18 cellular contexts compared by ENCODE assay signal in genomic region chr6:96816182-96816888, GRCh38. TPM values are rescaled to one million over a fixed set of nuclear protein-coding genes. Genes with fewer than 3 reads are reported as not detected.
A peak's percentile ranks its signal among the peaks of the same experiment; 100 is the strongest.
DNase-seq lines count a peak whose midpoint lies in the region; ATAC-seq, FAIRE-seq and TF ChIP-seq lines count a peak whose summit lies in the region.
"Had no signal": no experiment of that assay in that cellular context is flagged by ENCODE, and none has a peak within 500 bp of the region (broad histone marks: within the 10 kb centered on the region; RNA-seq: fewer than 3 reads in every experiment).

No MANE protein-coding gene starts in this region.

- 59% methylated on average over 7 of the region's 7 CpGs; no CpG with 5 or more reads in 1 of the 2 experiments for WGBS in H1 (ENCODE audit: extremely low coverage in 1 of 2, insufficient coverage in 1 of 2, insufficient read length in 1 of 2, insufficient replicate concordance in 2 of 2, low coverage in 1 of 2, low lambda C conversion rate in 2 of 2, missing lambda C conversion rate in 1 of 2), 2 experiments

- H4K91ac ChIP-seq in H1 (replicated peaks; ENCODE audit: insufficient read length, low read length) = no peak overlapping the region

- no peaks in the 10 kb centered on the region; a peak in 1 of 4 replicates for H3K9me3 ChIP-seq in H1 (ENCODE audit: insufficient read depth in 2 of 2, low read depth in 1 of 2, low read length in 1 of 2)
- H3K9me3 ChIP-seq: vagina had no signal

- DNase-seq in RPMI8226 = peak; percentile 83
- DNase-seq in H1 (ENCODE audit: low read depth in 1 of 2, low spot score in 2 of 2) = no peak
- DNase-seq in mesothelial cell of epicardium (ENCODE audit: low spot score in 2 of 2, unreplicated experiment in 2 of 2) = no peak
- no peak for DNase-seq in activated CD4-positive, alpha-beta T cell treated with anti-CD3 and anti-CD28 coated beads for 1 hour
- DNase-seq in NCI-H1436 (lab: John Stamatoyannopoulos, UW) = no peak
- DNase-seq in SIG-M5 treated with dmso at 0.1 percent for 504 hours (lab: John Stamatoyannopoulos, UW; ENCODE audit: unreplicated experiment) = no peak
- DNase-seq: activated CD4-positive, CD25-positive, alpha-beta regulatory T cell; activated naive CD8-positive, alpha-beta T cell treated with anti-CD3 and anti-CD28 coated beads, Interleukin-2, amount 10 ng/mL, durations not matched to agents 7 days and 5 days; dermis blood vessel endothelial cell; foreskin keratinocyte; NCI-H345; stimulated activated CD4-positive, alpha-beta T cell treated with anti-CD3 and anti-CD28 coated beads, Interleukin-2, amount 100 ng/mL, for 48 hours had no signal

- H2BK15ac ChIP-seq in H1 (ENCODE audit: low read length) = no peak overlapping the region

- H3K4me1 Mint-ChIP-seq in mesothelial cell of epicardium = peaks cover 41% of the 10 kb centered on the region
- H3K4me1 Mint-ChIP-seq: activated naive CD8-positive, alpha-beta T cell treated with anti-CD3 and anti-CD28 coated beads, Interleukin-2, amount 10 ng/mL, durations not matched to agents 7 days and 5 days; stimulated activated effector memory CD8-positive, alpha-beta T cell treated with anti-CD3 and anti-CD28 coated beads, Interleukin-12 subunit alpha, Interleukin-12 subunit beta, amount 100 ng/mL, for 72 hours had no signal

- H2BK120ac ChIP-seq in H1 (replicated peaks; ENCODE audit: low read depth, low read length) = no peak overlapping the region

- no peak for TF ChIP-seq POLR2A in H1 (IDR thresholded peaks at IDR 0.05; ENCODE audit: control extremely low read depth in 1 of 2, low read depth in 2 of 2, low read length in 2 of 2)

- peak overlapping the region; percentile 9 to 64 for H3K4me2 ChIP-seq in H1 (ENCODE audit: insufficient read depth in 1 of 2, low read depth in 2 of 2, low read length in 2 of 2)

- peak overlapping the region; percentile 5; the same call in 1 of the 2 replicates for H2BK5ac ChIP-seq in H1 (ENCODE audit: low read depth, low read length)

- peaks cover 0 to 3% of the 10 kb centered on the region in 2 experiments for H4K20me1 ChIP-seq in H1 (replicated peaks in 1 of 2; ENCODE audit: control insufficient read depth in 1 of 2, insufficient read depth in 2 of 2, low read length in 2 of 2)

- no peak for TF ChIP-seq EP300 in H1 (IDR thresholded peaks at IDR 0.05; ENCODE audit: borderline replicate concordance in 1 of 2, low read depth in 2 of 2, low read length in 2 of 2)

- no peaks in the 10 kb centered on the region for H3K27me3 ChIP-seq in H1 (replicated peaks in 1 of 4; ENCODE audit: control insufficient read depth in 3 of 4, extremely low read depth in 1 of 4, insufficient read depth in 3 of 4, low read length in 3 of 4)
- H3K27me3 ChIP-seq: foreskin keratinocyte, vagina had no signal

- no peak for ATAC-seq in HG03565 (IDR thresholded peaks at IDR 0.05; ENCODE audit: unreplicated experiment)
- ATAC-seq: foreskin keratinocyte; GM12878; stimulated activated effector memory CD8-positive, alpha-beta T cell treated with anti-CD3 and anti-CD28 coated beads, Interleukin-12 subunit alpha, Interleukin-12 subunit beta, amount 100 ng/mL, for 72 hours had no signal

- H2AFZ ChIP-seq in H1 (ENCODE audit: low read length) = no peak overlapping the region

- H3K79me2 ChIP-seq in H1 (ENCODE audit: control insufficient read depth in 1 of 2, insufficient read depth in 2 of 2, low read length in 2 of 2) = peaks cover 0 to 87% of the 10 kb centered on the region in 2 experiments; a peak in 3 of 4 replicates

- H3K4me3 Mint-ChIP-seq in mesothelial cell of epicardium = peak overlapping the region; percentile 68
- H3K4me3 Mint-ChIP-seq: activated naive CD8-positive, alpha-beta T cell treated with anti-CD3 and anti-CD28 coated beads, Interleukin-2, amount 10 ng/mL, durations not matched to agents 7 days and 5 days; IgD-negative memory B cell; stimulated activated effector memory CD8-positive, alpha-beta T cell treated with anti-CD3 and anti-CD28 coated beads, Interleukin-12 subunit alpha, Interleukin-12 subunit beta, amount 100 ng/mL, for 72 hours had no signal

- no peak overlapping the region for H2AK5ac ChIP-seq in H1 (ENCODE audit: low read depth, low read length)

- H4K8ac ChIP-seq in H1 (ENCODE audit: extremely low read depth, insufficient read depth, low read length) = no peak overlapping the region

- FAIRE-seq in H1 (lab: Jason Lieb, UNC) = peak; percentile 36
- FAIRE-seq: GM12878, islet of Langerhans had no signal

- H3K9ac ChIP-seq in H1 (replicated peaks in 1 of 4; ENCODE audit: extremely low read depth in 1 of 4, low read depth in 3 of 4, low read length in 3 of 4) = no peak overlapping the region

- H3K36me3 Mint-ChIP-seq in mesothelial cell of epicardium = peaks cover 9% of the 10 kb centered on the region
- H3K36me3 Mint-ChIP-seq: activated naive CD8-positive, alpha-beta T cell treated with anti-CD3 and anti-CD28 coated beads, Interleukin-2, amount 10 ng/mL, durations not matched to agents 7 days and 5 days; IgD-negative memory B cell; stimulated activated effector memory CD8-positive, alpha-beta T cell treated with anti-CD3 and anti-CD28 coated beads, Interleukin-12 subunit alpha, Interleukin-12 subunit beta, amount 100 ng/mL, for 72 hours had no signal

- H3K79me1 ChIP-seq in H1 (ENCODE audit: low read depth, low read length) = no peaks in the 10 kb centered on the region

- H2BK20ac ChIP-seq in H1 (ENCODE audit: low read length) = no peak overlapping the region

- no peaks in the 10 kb centered on the region for H3K23me2 ChIP-seq in H1 (ENCODE audit: low read depth, low read length)

- H3K18ac ChIP-seq in H1 (ENCODE audit: extremely low read depth, low read length) = 0 out of 2 replicates have a peak overlapping the region, but pooled peaks have one; percentile 40

- H3K23ac ChIP-seq in H1 (ENCODE audit: insufficient read length) = no peak overlapping the region

- CTCF ChIA-PET in H1 (lab: Charles Lee; ENCODE audit: partially characterized antibody) = interaction anchor here (1.1 to 1.5 kb wide), 2 partner anchors 82 to 189 kb away, joined by 3 to 5 read pairs; partner anchors contain the start of gene NDUFAF4

- H3K9me3 Mint-ChIP-seq in mesothelial cell of epicardium = peaks cover 7% of the 10 kb centered on the region
- H3K9me3 Mint-ChIP-seq: activated naive CD8-positive, alpha-beta T cell treated with anti-CD3 and anti-CD28 coated beads, Interleukin-2, amount 10 ng/mL, durations not matched to agents 7 days and 5 days; stimulated activated effector memory CD8-positive, alpha-beta T cell treated with anti-CD3 and anti-CD28 coated beads, Interleukin-12 subunit alpha, Interleukin-12 subunit beta, amount 100 ng/mL, for 72 hours had no signal

- peak overlapping the region; percentile 75; the same call in 1 of the 2 replicates for H2BK12ac ChIP-seq in H1 (ENCODE audit: low read depth, low read length)

- no peak overlapping the region for H3K14ac ChIP-seq in H1 (ENCODE audit: insufficient read length)

- H3K56ac ChIP-seq in H1 (replicated peaks; ENCODE audit: insufficient read length, low read depth, low read length) = no peak overlapping the region

- no peak for TF ChIP-seq CTCF in H1 (IDR thresholded peaks at IDR 0.05; ENCODE audit: control extremely low read depth in 1 of 3, insufficient read depth in 1 of 3, low read depth in 1 of 3, low read length in 3 of 3)
- no peak for TF ChIP-seq CTCF in mesothelial cell of epicardium (IDR thresholded peaks at IDR 0.05; ENCODE audit: unreplicated experiment)

- no peaks in the 10 kb centered on the region for H3K27me3 Mint-ChIP-seq in mesothelial cell of epicardium (ENCODE audit: low read depth)

- H4K5ac ChIP-seq in H1 (ENCODE audit: insufficient read length, low read depth, low read length) = no peak overlapping the region

- H3K4me3 ChIP-seq in H1 (ENCODE audit: extremely low read depth in 1 of 4, insufficient read depth in 2 of 4, low read depth in 3 of 4, low read length in 4 of 4) = no peak overlapping the region; a peak in 1 of 8 replicates
- H3K4me3 ChIP-seq: GM12878, vagina had no signal

- POLR2A ChIA-PET in H1 (lab: Charles Lee; ENCODE audit: partially characterized antibody) = interaction anchor here (1.1 to 1.3 kb wide), 3 partner anchors 15 to 32 kb away, joined by 3 to 10 read pairs (median 4); partner anchors contain the start of gene GPR63

- no peak for TF ChIP-seq RAD21 in H1 (IDR thresholded peaks at IDR 0.05 in 1 of 2, conservative IDR thresholded peaks at IDR 0.05 in 1 of 2; ENCODE audit: low read depth in 2 of 2, low read length in 2 of 2)

- no peak overlapping the region for H3K4ac ChIP-seq in H1 (replicated peaks; ENCODE audit: insufficient read length, low read depth, low read length)

- no peaks in the 10 kb centered on the region for H3K36me3 ChIP-seq in H1 (ENCODE audit: control insufficient read depth in 2 of 4, insufficient read depth in 4 of 4, low read length in 3 of 4)
- H3K36me3 ChIP-seq: vagina had no signal

- H3K4me1 ChIP-seq in H1 (replicated peaks in 1 of 4; ENCODE audit: control insufficient read depth in 3 of 4, insufficient read depth in 4 of 4, low read length in 3 of 4) = peaks cover 0 to 5% (median 1%) of the 10 kb centered on the region in 4 experiments; a peak in 3 of 7 replicates
- H3K4me1 ChIP-seq: foreskin keratinocyte, vagina had no signal

- no peak overlapping the region for H3K27ac ChIP-seq in H1 (ENCODE audit: low read depth, low read length)
- H3K27ac ChIP-seq: foreskin keratinocyte, vagina had no signal

- peak overlapping the region; percentile 99 for H3K27ac Mint-ChIP-seq in mesothelial cell of epicardium
- H3K27ac Mint-ChIP-seq: activated naive CD8-positive, alpha-beta T cell treated with anti-CD3 and anti-CD28 coated beads, Interleukin-2, amount 10 ng/mL, durations not matched to agents 7 days and 5 days; IgD-negative memory B cell; stimulated activated effector memory CD8-positive, alpha-beta T cell treated with anti-CD3 and anti-CD28 coated beads, Interleukin-12 subunit alpha, Interleukin-12 subunit beta, amount 100 ng/mL, for 72 hours had no signal

TF ChIP-seq in H1, 55 proteins besides CTCF, POLR2A, EP300 and RAD21:
- 0 out of 2 replicates have a peak, but pooled peaks have one; percentile 29 for TF ChIP-seq CEBPB (IDR thresholded peaks at IDR 0.05; ENCODE audit: low read depth, low read length)
- TF ChIP-seq GTF2F1 (IDR thresholded peaks at IDR 0.05; ENCODE audit: borderline replicate concordance, low read depth, low read length) = no peak

RNA-seq across cellular contexts. Expression of gene GPR63, which starts 20.9 kb away (rescaled TPM):
- total RNA-seq in H1 (2021; fragmentation: NEBNext Ultra II Directional; extraction: Animal tissue kit (Norgen Biotek cat#: 25700)) = 11.3 and 11.6 TPM in 2 replicates
- 5.5 and 6.1 TPM in 2 replicates for polyA plus RNA-seq in H1 (2011; rRNA removed)
- 5.9 TPM for polyA plus RNA-seq in H1 (2011; cell fraction: cytosol; rRNA removed)
- polyA plus RNA-seq in H1 (2011; cell fraction: nucleus; rRNA removed) = 4.2 TPM
- polyA plus RNA-seq in H1 (2012, experiment 1 of 2) = 4.4 to 7.9 TPM (median 5.4 TPM) in 4 replicates
- polyA plus RNA-seq in H1 (2012, experiment 2 of 2) = 1.3 TPM
- polyA plus RNA-seq in H1 (2013, experiment 1 of 2) = 8.5 TPM
- 8.8 TPM for polyA plus RNA-seq in H1 (2013, experiment 2 of 2)
- polyA minus RNA-seq in H1 (2011; rRNA and poly(A)+ RNA removed) = 11.3 and 12.2 TPM in 2 replicates
- polyA minus RNA-seq in H1 (2011; cell fraction: cytosol; rRNA and poly(A)+ RNA removed) = 5.0 TPM
- polyA minus RNA-seq in H1 (2011; cell fraction: nucleus; rRNA and poly(A)+ RNA removed) = 14.2 TPM
- total RNA-seq in mesothelial cell of epicardium = 17.5 to 18.5 TPM (median 17.9 TPM) in 3 replicates
- polyA plus RNA-seq: IgD-negative memory B cell had no signal
